25 cellular contexts compared by ENCODE assay signal in genomic region chr16:47664653-47665325, GRCh38.
DNase-seq lines count a peak whose midpoint lies in the region; ATAC-seq and TF ChIP-seq lines count a peak whose summit lies in the region.
"Had no signal": no experiment of that assay in that cellular context is flagged by ENCODE, and none has a peak within 500 bp of the region (broad histone marks: within the 10 kb centered on the region; RNA-seq: fewer than 3 reads in every experiment).

No MANE protein-coding gene starts in this region.

- H3K27me3 Mint-ChIP-seq in mesothelial cell of epicardium (ENCODE audit: low read depth): no peaks in the 10 kb centered on the region

- H3K27ac ChIP-seq in 22Rv1: peak overlapping the region; percentile 75
- H3K27ac ChIP-seq: adrenal gland, coronary artery, HL-60, lower lobe of right lung, neutrophil, tibial artery had no signal

- TF ChIP-seq CTCF in 22Rv1 (IDR thresholded peaks at IDR 0.05): no peak
- TF ChIP-seq CTCF in fibroblast of mammary gland (conservative IDR thresholded peaks at IDR 0.05; ENCODE audit: control insufficient read depth, insufficient read depth, low read depth, low read length): no peak
- TF ChIP-seq CTCF in mesothelial cell of epicardium (IDR thresholded peaks at IDR 0.05; ENCODE audit: unreplicated experiment): no peak

- DNase-seq in LoVo (ENCODE audit: low spot score): peak; percentile 66
- DNase-seq in fibroblast of mammary gland (ENCODE audit: low read depth): peak; percentile 22
- DNase-seq in mesothelial cell of epicardium (ENCODE audit: low spot score in 2 of 2, unreplicated experiment in 2 of 2): no peak
- no peak for DNase-seq in Right ventricle myocardium superior
- no peak for DNase-seq in islet precursor cell
- DNase-seq in NCI-H1092 treated with DMSO at 0.1 percent for 48 hours (lab: John Stamatoyannopoulos, UW): no peak
- DNase-seq in SHP77 (lab: John Stamatoyannopoulos, UW): no peak
- DNase-seq: activated CD4-positive, alpha-beta T cell treated with anti-CD3 and anti-CD28 coated beads, Interleukin-2, amount 50 U/mL, for 4 hours; activated effector memory CD4-positive, alpha-beta T cell treated with anti-CD3 and anti-CD28 coated beads, Interleukin-2, amount 50 U/mL, for 16 hours; adrenal gland; BE2C; immature natural killer cell; lower lobe of right lung; MM.1S; NCI-H1436; NCI-H510A; stimulated activated CD4-positive, alpha-beta T cell treated with anti-CD3 and anti-CD28 coated beads, Interleukin-4, amount 100 ng/mL, for 24 hours; stimulated activated naive CD4-positive, alpha-beta T cell treated with Interleukin-2 at 50 U/mL for 16 hours; tibial artery had no signal

- H3K36me3 Mint-ChIP-seq in mesothelial cell of epicardium: peaks cover 17% of the 10 kb centered on the region

- no peak overlapping the region for H3K4me3 Mint-ChIP-seq in mesothelial cell of epicardium
- H3K4me3 Mint-ChIP-seq: immature natural killer cell; T-helper 2 cell treated with Interferon-gamma antibody and Interleukin-4, amounts not matched to agents 5 μg/mL and 100 μg/mL, for 36 hours; WTC11 had no signal

- intact Hi-C loops in Right ventricle myocardium superior (cut with DNase I): no loop called here

- no peak for ATAC-seq in Right ventricle myocardium superior (ENCODE audit: poor library complexity)
- ATAC-seq: lower lobe of right lung, WTC11 had no signal

- H3K27ac Mint-ChIP-seq in mesothelial cell of epicardium: peak overlapping the region; percentile 47
- H3K27ac Mint-ChIP-seq: T-helper 2 cell treated with Interferon-gamma antibody and Interleukin-4, amounts not matched to agents 5 μg/mL and 100 μg/mL, for 36 hours; WTC11 had no signal

- no peak overlapping the region for H3K4me3 ChIP-seq in fibroblast of mammary gland (ENCODE audit: control insufficient read depth, low read depth, low read length)
- H3K4me3 ChIP-seq: adrenal gland, coronary artery, lower lobe of right lung, tibial artery had no signal

- no peaks in the 10 kb centered on the region for H3K9me3 Mint-ChIP-seq in mesothelial cell of epicardium
- H3K9me3 Mint-ChIP-seq: immature natural killer cell; T-helper 2 cell treated with Interferon-gamma antibody and Interleukin-4, amounts not matched to agents 5 μg/mL and 100 μg/mL, for 36 hours; WTC11 had no signal

- peaks cover 12% of the 10 kb centered on the region for H3K4me1 Mint-ChIP-seq in mesothelial cell of epicardium

Comparison
In these comparisons a context has a peak if more than half of its experiments do, and no peak if none do; other contexts are left out.
1. DNase-seq: peak in LoVo (single experiment) and fibroblast of mammary gland (single experiment); none in mesothelial cell of epicardium (0 of 2), Right ventricle myocardium superior (single experiment), islet precursor cell (single experiment), NCI-H1092 treated with DMSO at 0.1 percent for 48 hours (single experiment) and SHP77 (0 of 2).